19 cellular contexts compared by ENCODE assay signal in the genomic region with DNA sequence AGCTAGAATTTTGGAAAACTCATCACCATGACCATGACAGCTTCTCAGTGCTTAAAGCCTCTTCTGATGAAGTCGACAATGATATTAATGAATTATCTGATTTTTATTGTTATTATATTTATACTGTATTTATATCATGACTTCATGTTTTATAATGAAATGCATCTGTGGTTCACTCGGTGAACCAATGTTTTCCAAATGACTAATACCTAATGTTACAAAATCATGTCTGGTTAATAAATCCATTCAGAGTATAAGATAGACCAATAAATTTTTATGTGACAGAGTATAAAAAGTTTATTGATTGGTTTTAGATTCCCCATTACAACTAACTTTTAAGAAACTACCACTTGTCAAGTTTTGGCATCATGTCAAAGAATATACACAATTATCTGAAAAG.
"Had no signal": no experiment of that assay in that cellular context is flagged by ENCODE, and none has a peak within 500 bp of the region (broad histone marks: within the 10 kb centered on the region; RNA-seq: fewer than 3 reads in every experiment).

No MANE protein-coding gene starts in this region.

- H3K36me3 ChIP-seq: gastrocnemius medialis, left ventricle myocardium inferior, prostate gland, right lobe of liver, upper lobe of left lung had no signal

- H3K27me3 Mint-ChIP-seq: activated naive CD4-positive, alpha-beta T cell treated with anti-CD3 and anti-CD28 coated beads, Interleukin-2, amount 10 ng/mL, durations not matched to agents 7 days and 5 days had no signal

- H3K4me3 Mint-ChIP-seq: activated CD4-positive, alpha-beta T cell treated with anti-CD3 and anti-CD28 coated beads for 36 hours; activated CD8-positive, alpha-beta T cell treated with anti-CD3 and anti-CD28 coated beads, Interleukin-2, amount 10 ng/mL, durations not matched to agents 7 days and 5 days; activated naive CD4-positive, alpha-beta T cell treated with anti-CD3 and anti-CD28 coated beads, Interleukin-2, amount 10 ng/mL, durations not matched to agents 7 days and 5 days; brain; nephron had no signal

- H3K27ac Mint-ChIP-seq: activated CD4-positive, alpha-beta T cell treated with anti-CD3 and anti-CD28 coated beads for 36 hours; activated CD8-positive, alpha-beta T cell treated with anti-CD3 and anti-CD28 coated beads, Interleukin-2, amount 10 ng/mL, durations not matched to agents 7 days and 5 days; activated T-helper 2 cell treated with anti-CD3 and anti-CD28 coated beads, Interferon-gamma antibody, Interleukin-2, Interleukin-4, amounts not matched to agents 10 μg/mL and 5 μg/mL and 100 μg/mL, durations not matched to agents 14 hours and 24 hours and 36 hours; brain; nephron had no signal

- H3K27ac ChIP-seq: gastrocnemius medialis, left ventricle myocardium inferior, prostate gland, right lobe of liver, upper lobe of left lung, VCaP had no signal

- ATAC-seq: activated CD4-positive, alpha-beta T cell treated with anti-CD3 and anti-CD28 coated beads for 36 hours; activated CD8-positive, alpha-beta T cell treated with anti-CD3 and anti-CD28 coated beads, Interleukin-2, amount 10 ng/mL, durations not matched to agents 7 days and 5 days; gastrocnemius medialis; right lobe of liver; stimulated activated naive CD8-positive, alpha-beta T cell treated with anti-CD3 and anti-CD28 coated beads, Interleukin-15, Interleukin-2, amounts not matched to agents 100 U/mL and 50 U/mL, for 24 hours had no signal

- DNase-seq: activated CD4-positive, alpha-beta T cell treated with anti-CD3 and anti-CD28 coated beads for 36 hours; activated CD8-positive, alpha-beta T cell treated with anti-CD3 and anti-CD28 coated beads, Interleukin-2, amount 10 ng/mL, durations not matched to agents 7 days and 5 days; activated naive CD4-positive, alpha-beta T cell treated with anti-CD3 and anti-CD28 coated beads, Interleukin-2, amount 10 ng/mL, durations not matched to agents 7 days and 5 days; amniotic stem cell; cerebellar nuclear complex; dermis blood vessel endothelial cell; erythroblast; gastrocnemius medialis; left ventricle myocardium inferior; mesendoderm; right lobe of liver; stimulated activated CD4-positive, alpha-beta T cell treated with anti-CD3 and anti-CD28 coated beads, Interleukin-12 subunit alpha, Interleukin-12 subunit beta, amount 100 ng/mL, for 4 hours; stimulated activated naive CD8-positive, alpha-beta T cell treated with anti-CD3 and anti-CD28 coated beads, Interleukin-15, Interleukin-2, amounts not matched to agents 100 U/mL and 50 U/mL, for 24 hours; upper lobe of left lung had no signal

- H3K4me1 ChIP-seq: gastrocnemius medialis, prostate gland, right lobe of liver, upper lobe of left lung had no signal

- H3K4me3 ChIP-seq: gastrocnemius medialis, left ventricle myocardium inferior, prostate gland, right lobe of liver, upper lobe of left lung had no signal

- H3K36me3 Mint-ChIP-seq: brain had no signal

- H3K9me3 Mint-ChIP-seq: activated T-helper 2 cell treated with anti-CD3 and anti-CD28 coated beads, Interferon-gamma antibody, Interleukin-2, Interleukin-4, amounts not matched to agents 10 μg/mL and 5 μg/mL and 100 μg/mL, durations not matched to agents 14 hours and 24 hours and 36 hours; nephron had no signal

- H3K9me3 ChIP-seq: gastrocnemius medialis, left ventricle myocardium inferior, prostate gland, right lobe of liver, upper lobe of left lung had no signal

- H3K27me3 ChIP-seq: gastrocnemius medialis, right lobe of liver, upper lobe of left lung had no signal
